In genomic region chr4:18021470-18021719, GRCh38 we compare ENCODE assay signal across 8 cellular contexts. TPM values are rescaled to one million over a fixed set of nuclear protein-coding genes. Genes with fewer than 3 reads are reported as not detected.
DNase-seq lines count a peak whose midpoint lies in the region; ATAC-seq, FAIRE-seq and TF ChIP-seq lines count a peak whose summit lies in the region.

No MANE protein-coding gene starts in this region.

- H3K9me3 ChIP-seq in CD4-positive, CD25-positive, alpha-beta regulatory T cell (ENCODE audit: control insufficient read depth in 2 of 2, low read length in 2 of 2) = no peaks in the 10 kb centered on the region
- H3K9me3 ChIP-seq in MM.1S (replicated peaks; ENCODE audit: insufficient read depth, low read length) (no peaks in the 10 kb centered on the region), H1 (ENCODE audit: insufficient read depth in 2 of 2, low read depth in 1 of 2, low read length in 1 of 2) (no peaks in the 10 kb centered on the region), neural cell (ENCODE audit: low read length) (no peaks in the 10 kb centered on the region)

- no peaks in the 10 kb centered on the region for H3K36me3 ChIP-seq in CD4-positive, CD25-positive, alpha-beta regulatory T cell (ENCODE audit: control insufficient read depth, insufficient read depth, low read length)
- H3K36me3 ChIP-seq in MM.1S (replicated peaks; ENCODE audit: insufficient read depth, low read length) (no peaks in the 10 kb centered on the region), H1 (ENCODE audit: control insufficient read depth in 2 of 4, insufficient read depth in 4 of 4, low read length in 3 of 4) (no peaks in the 10 kb centered on the region), neural cell (ENCODE audit: insufficient read depth, low read length) (no peaks in the 10 kb centered on the region)

- peak overlapping the region; percentile 80 for H4K5ac ChIP-seq in H1 (ENCODE audit: insufficient read length, low read depth, low read length)

- peaks cover 10 to 34% (median 20%) of the 10 kb centered on the region in 4 donors for H3K4me1 Mint-ChIP-seq in CD4-positive, CD25-positive, alpha-beta regulatory T cell

- peak overlapping the region; percentile 92 for H4K8ac ChIP-seq in H1 (ENCODE audit: extremely low read depth, insufficient read depth, low read length)

- H3K9ac ChIP-seq in MM.1S (ENCODE audit: low read length) (peak overlapping the region; percentile 95), H1 (replicated peaks in 1 of 4; ENCODE audit: extremely low read depth in 1 of 4, low read depth in 3 of 4, low read length in 3 of 4) (peak overlapping the region; percentile 39 to 89 (median 78); a peak in 6 of 7 replicates), neural cell (ENCODE audit: low read length) (peak overlapping the region; percentile 88)

- no peak for ATAC-seq in CD4-positive, CD25-positive, alpha-beta regulatory T cell (ENCODE audit: low read depth in 2 of 2)
- ATAC-seq in GM21619 (IDR thresholded peaks at IDR 0.05; ENCODE audit: unreplicated experiment) = peak; percentile 6

- peaks cover 47% of the 10 kb centered on the region for H3K27me3 Mint-ChIP-seq in CD4-positive, CD25-positive, alpha-beta regulatory T cell

- H2BK120ac ChIP-seq in H1 (replicated peaks; ENCODE audit: low read depth, low read length) = no peak overlapping the region

- H3K27ac ChIP-seq in CD4-positive, CD25-positive, alpha-beta regulatory T cell (ENCODE audit: insufficient read depth, low read length, poor library complexity, severe bottlenecking) = peak overlapping the region; percentile 85
- H3K27ac ChIP-seq in MM.1S (ENCODE audit: low read length) = peak overlapping the region; percentile 94
- peak overlapping the region; percentile 61; the same call in 1 of the 2 replicates for H3K27ac ChIP-seq in H1 (ENCODE audit: low read depth, low read length)
- H3K27ac ChIP-seq in neural cell (ENCODE audit: low read length) = peak overlapping the region; percentile 88

- peak overlapping the region in 2 of 3 donors; percentile 73 to 85 for H3K27ac Mint-ChIP-seq in CD4-positive, CD25-positive, alpha-beta regulatory T cell

- H3K18ac ChIP-seq in H1 (ENCODE audit: extremely low read depth, low read length) = no peak overlapping the region; the same call in 1 of the 2 replicates

- no peak for DNase-seq in CD4-positive, CD25-positive, alpha-beta regulatory T cell
- no peak for DNase-seq in MM.1S
- DNase-seq in H1 (ENCODE audit: low read depth in 1 of 2, low spot score in 2 of 2) = no peak
- no peak for DNase-seq in Kasumi-1 (lab: John Stamatoyannopoulos, UW)
- DNase-seq in H54 (ENCODE audit: insufficient read length, low spot score) = no peak
- no peak for DNase-seq in DMS79 treated with DMSO at 0.1 percent for 48 hours (lab: John Stamatoyannopoulos, UW)

- peak overlapping the region; percentile 85 to 96 (median 94) for H3K4me3 Mint-ChIP-seq in CD4-positive, CD25-positive, alpha-beta regulatory T cell

- peaks cover 10% of the 10 kb centered on the region; the same call in 1 of the 2 replicates for H3K23me2 ChIP-seq in H1 (ENCODE audit: low read depth, low read length)

- no peak overlapping the region for H2BK15ac ChIP-seq in H1 (ENCODE audit: low read length)

- no peak overlapping the region for H3K56ac ChIP-seq in H1 (replicated peaks; ENCODE audit: insufficient read length, low read depth, low read length)

- H3K4me2 ChIP-seq in MM.1S (ENCODE audit: low read depth, low read length) = no peak overlapping the region; the same call in 1 of the 2 replicates
- H3K4me2 ChIP-seq in H1 (ENCODE audit: insufficient read depth in 1 of 2, low read depth in 2 of 2, low read length in 2 of 2) = peak overlapping the region; percentile 59 to 87; a peak in 3 of 4 replicates
- no peak overlapping the region for H3K4me2 ChIP-seq in neural cell (ENCODE audit: low read length)

- H3K4me1 ChIP-seq in CD4-positive, CD25-positive, alpha-beta regulatory T cell (ENCODE audit: control insufficient read depth, insufficient read depth, low read length, poor library complexity, severe bottlenecking) = peaks cover 24% of the 10 kb centered on the region
- H3K4me1 ChIP-seq in MM.1S (ENCODE audit: low read length) = peaks cover 24% of the 10 kb centered on the region
- no peaks in the 10 kb centered on the region for H3K4me1 ChIP-seq in H1 (replicated peaks in 1 of 4; ENCODE audit: control insufficient read depth in 3 of 4, insufficient read depth in 4 of 4, low read length in 3 of 4)

- no peak overlapping the region for H3K4me3 ChIP-seq in CD4-positive, CD25-positive, alpha-beta regulatory T cell (ENCODE audit: low read depth, low read length)
- H3K4me3 ChIP-seq in MM.1S (ENCODE audit: low read length) (peak overlapping the region; percentile 82), H1 (ENCODE audit: extremely low read depth in 1 of 4, insufficient read depth in 2 of 4, low read depth in 3 of 4, low read length in 4 of 4) (peak overlapping the region; percentile 69 to 98 (median 84)), neural cell (ENCODE audit: low read length) (peak overlapping the region; percentile 86)

- no peak overlapping the region for H2BK12ac ChIP-seq in H1 (ENCODE audit: low read depth, low read length)

- H3K9me2 ChIP-seq in MM.1S (replicated peaks; ENCODE audit: insufficient read depth, low read length) = no peaks in the 10 kb centered on the region
- no peaks in the 10 kb centered on the region for H3K9me2 ChIP-seq in neural cell (ENCODE audit: insufficient read depth, low read length)

- no peak overlapping the region for H3K14ac ChIP-seq in H1 (ENCODE audit: insufficient read length)

- H3K36me3 Mint-ChIP-seq in CD4-positive, CD25-positive, alpha-beta regulatory T cell = no peaks in the 10 kb centered on the region

- H2AK5ac ChIP-seq in H1 (ENCODE audit: low read depth, low read length) = no peak overlapping the region

- H3K23ac ChIP-seq in H1 (ENCODE audit: insufficient read length) = no peak overlapping the region

- H3K27me3 ChIP-seq in CD4-positive, CD25-positive, alpha-beta regulatory T cell (ENCODE audit: control insufficient read depth, insufficient read depth, low read length) = peaks cover 2% of the 10 kb centered on the region
- H3K27me3 ChIP-seq in MM.1S (replicated peaks; ENCODE audit: insufficient read depth, low read length) = no peaks in the 10 kb centered on the region
- peaks cover 2 to 21% (median 14%) of the 10 kb centered on the region in 4 experiments for H3K27me3 ChIP-seq in H1 (replicated peaks in 1 of 4; ENCODE audit: control insufficient read depth in 3 of 4, extremely low read depth in 1 of 4, insufficient read depth in 3 of 4, low read length in 3 of 4)
- no peaks in the 10 kb centered on the region for H3K27me3 ChIP-seq in neural cell (ENCODE audit: insufficient read depth, low read depth, low read length)

- H2AFZ ChIP-seq in MM.1S (ENCODE audit: low read length) (peak overlapping the region; percentile 80), H1 (ENCODE audit: low read length) (no peak overlapping the region), neural cell (ENCODE audit: low read depth, low read length) (peak overlapping the region; percentile 42)

- H4K91ac ChIP-seq in H1 (replicated peaks; ENCODE audit: insufficient read length, low read length) = no peak overlapping the region

- 0% methylated on average over 7 of the region's 34 CpGs; no CpG with 5 or more reads in 1 of the 2 experiments for WGBS in H1 (ENCODE audit: extremely low coverage in 1 of 2, insufficient coverage in 1 of 2, insufficient read length in 1 of 2, insufficient replicate concordance in 2 of 2, low coverage in 1 of 2, low lambda C conversion rate in 2 of 2, missing lambda C conversion rate in 1 of 2), 2 experiments

- no peak overlapping the region for H2BK20ac ChIP-seq in H1 (ENCODE audit: low read length)

- H4K20me1 ChIP-seq in MM.1S (ENCODE audit: insufficient read depth, low read length) = peaks cover 24% of the 10 kb centered on the region
- H4K20me1 ChIP-seq in H1 (replicated peaks in 1 of 2; ENCODE audit: control insufficient read depth in 1 of 2, insufficient read depth in 2 of 2, low read length in 2 of 2) = peaks cover 3 to 6% of the 10 kb centered on the region in 2 experiments
- H4K20me1 ChIP-seq in neural cell (ENCODE audit: insufficient read depth) = peaks cover 5% of the 10 kb centered on the region

- POLR2A ChIA-PET in H1 (lab: Charles Lee; ENCODE audit: partially characterized antibody) = interaction anchor here (1.4 to 1.8 kb wide), 2 partner anchors 10 to 12 kb away, joined by 4 read pairs; no protein-coding TSS in a partner anchor

- H3F3A ChIP-seq in MM.1S (ENCODE audit: insufficient read depth, low read length) = peaks cover 15% of the 10 kb centered on the region; the same call in 1 of the 2 replicates
- H3F3A ChIP-seq in neural cell (ENCODE audit: insufficient read depth, low read length, poor library complexity, severe bottlenecking) = no peaks in the 10 kb centered on the region

- no peak overlapping the region for H3K4ac ChIP-seq in H1 (replicated peaks; ENCODE audit: insufficient read length, low read depth, low read length)

- CTCF ChIA-PET in H1 (lab: Charles Lee; ENCODE audit: partially characterized antibody) = no interaction called here

- no peaks in the 10 kb centered on the region for H3K79me1 ChIP-seq in H1 (ENCODE audit: low read depth, low read length)

- no peak for FAIRE-seq in H1 (lab: Jason Lieb, UNC)
- FAIRE-seq in H54 (lab: Jason Lieb, UNC) = no peak

- TF ChIP-seq POLR2A in H1 (IDR thresholded peaks at IDR 0.05; ENCODE audit: control extremely low read depth in 1 of 2, low read depth in 2 of 2, low read length in 2 of 2) (peak; percentile 72 to 74), H54 (IDR thresholded peaks at IDR 0.05; ENCODE audit: low read depth, low read length) (no peak)

- no peak for TF ChIP-seq EP300 in H1 (IDR thresholded peaks at IDR 0.05; ENCODE audit: borderline replicate concordance in 1 of 2, low read depth in 2 of 2, low read length in 2 of 2)
- no peak for TF ChIP-seq EP300 in neural cell (conservative IDR thresholded peaks at IDR 0.05; ENCODE audit: poor library complexity, severe bottlenecking)

- TF ChIP-seq CTCF in MM.1S (IDR thresholded peaks at IDR 0.05; ENCODE audit: low read length) (no peak), H1 (IDR thresholded peaks at IDR 0.05; ENCODE audit: control extremely low read depth in 1 of 3, insufficient read depth in 1 of 3, low read depth in 1 of 3, low read length in 3 of 3) (no peak), neural cell (IDR thresholded peaks at IDR 0.05; ENCODE audit: poor library complexity, severe bottlenecking) (no peak)

- no peak overlapping the region for H2BK5ac ChIP-seq in H1 (ENCODE audit: low read depth, low read length)

- peaks cover 0 to 3% (median 0%) of the 10 kb centered on the region in 7 donors for H3K9me3 Mint-ChIP-seq in CD4-positive, CD25-positive, alpha-beta regulatory T cell

- peaks cover 51% of the 10 kb centered on the region for H3K79me2 ChIP-seq in MM.1S (ENCODE audit: low read length)
- peaks cover 0 to 43% of the 10 kb centered on the region in 2 experiments; a peak in 3 of 4 replicates for H3K79me2 ChIP-seq in H1 (ENCODE audit: control insufficient read depth in 1 of 2, insufficient read depth in 2 of 2, low read length in 2 of 2)
- H3K79me2 ChIP-seq in neural cell (replicated peaks; ENCODE audit: insufficient read depth, low read length) = peaks cover 43% of the 10 kb centered on the region

- TF ChIP-seq RAD21 in H1 (IDR thresholded peaks at IDR 0.05 in 1 of 2, conservative IDR thresholded peaks at IDR 0.05 in 1 of 2; ENCODE audit: low read depth in 2 of 2, low read length in 2 of 2) (no peak), neural cell (conservative IDR thresholded peaks at IDR 0.05) (no peak)

RNA-seq across cellular contexts. Expression of gene LCORL, which starts 0.2 kb away (rescaled TPM):
- total RNA-seq in CD4-positive, CD25-positive, alpha-beta regulatory T cell = 11.3 TPM
- 10 to 100 TPM in 2 of 4 donors, 1 to 10 TPM in 2; 7.0 to 15.6 (median 10.3) TPM for polyA plus RNA-seq in CD4-positive, CD25-positive, alpha-beta regulatory T cell
- 19.2 and 20.3 TPM in 2 replicates for total RNA-seq in H1 (2021; fragmentation: NEBNext Ultra II Directional; extraction: Animal tissue kit (Norgen Biotek cat#: 25700))
- 1.8 and 2.2 TPM in 2 replicates for polyA plus RNA-seq in H1 (2011; rRNA removed)
- polyA plus RNA-seq in H1 (2011; cell fraction: cytosol; rRNA removed) = 3.3 TPM
- polyA plus RNA-seq in H1 (2011; cell fraction: nucleus; rRNA removed) = 3.5 TPM
- polyA plus RNA-seq in H1 (2012, experiment 1 of 2) = 5.3 to 10.7 TPM (median 6.6 TPM) in 4 replicates
- 0.71 TPM for polyA plus RNA-seq in H1 (2012, experiment 2 of 2)
- 8.9 TPM for polyA plus RNA-seq in H1 (2013, experiment 1 of 2)
- 7.6 TPM for polyA plus RNA-seq in H1 (2013, experiment 2 of 2)
- polyA minus RNA-seq in H1 (2011; rRNA and poly(A)+ RNA removed) = 11.1 and 19.5 TPM in 2 replicates
- polyA minus RNA-seq in H1 (2011; cell fraction: cytosol; rRNA and poly(A)+ RNA removed) = 4.5 TPM
- 30.0 TPM for polyA minus RNA-seq in H1 (2011; cell fraction: nucleus; rRNA and poly(A)+ RNA removed)
- 32.0 and 49.0 TPM in 2 replicates for polyA plus RNA-seq in neural cell
- 131 and 154 TPM in 2 replicates for polyA minus RNA-seq in neural cell

Comparison
In these comparisons a context has a peak if more than half of its experiments do, and no peak if none do; other contexts are left out.
1. H3K4me2 ChIP-seq: peak in H1 (2 of 2); none in MM.1S (single experiment) and neural cell (single experiment).
2. Peak in every context shown above with its lines, with median percentiles within 50 percentile points of each other: H3K27ac ChIP-seq and H3K9ac ChIP-seq.